In genomic region chr3:170740726-170741591, GRCh38 we compare ENCODE assay signal across 9 cellular contexts.
A peak's percentile ranks its signal among the peaks of the same experiment; 100 is the strongest.
DNase-seq lines count a peak whose midpoint lies in the region; ATAC-seq and TF ChIP-seq lines count a peak whose summit lies in the region.
"Had no signal": no experiment of that assay in that cellular context is flagged by ENCODE, and none has a peak within 500 bp of the region (broad histone marks: within the 10 kb centered on the region; RNA-seq: fewer than 3 reads in every experiment).

No MANE protein-coding gene starts in this region.

- peak; percentile 81 for DNase-seq in AG20443 (ENCODE audit: low spot score)
- DNase-seq in NCI-H2227 treated with DMSO at 0.1 percent for 48 hours (lab: John Stamatoyannopoulos, UW): peak; percentile 3
- DNase-seq in coronary artery (ENCODE audit: low spot score): peak; percentile 82
- DNase-seq in myocyte (ENCODE audit: low read depth): peak; percentile 81
- no peak for DNase-seq in retina
- DNase-seq in SKM-1 treated with dmso at 0.1 percent for 144 hours (lab: John Stamatoyannopoulos, UW; ENCODE audit: unreplicated experiment): no peak
- DNase-seq in GM19240 (ENCODE audit: insufficient read length, low spot score): no peak
- DNase-seq: stimulated activated CD4-positive, alpha-beta T cell treated with anti-CD3 and anti-CD28 coated beads, Interleukin-4, amount 100 ng/mL, for 1 hour had no signal

- H3K27ac ChIP-seq in coronary artery: peak overlapping the region; percentile 82 to 90

- H3K4me3 ChIP-seq in coronary artery: peak overlapping the region; percentile 29

- TF ChIP-seq CTCF in coronary artery (IDR thresholded peaks at IDR 0.05): no peak

- ATAC-seq in HG02970 (IDR thresholded peaks at IDR 0.05; ENCODE audit: low FRiP score, unreplicated experiment): no peak

Comparison
In these comparisons a context has a peak if more than half of its experiments do, and no peak if none do; other contexts are left out.
1. DNase-seq: peak in AG20443 (single experiment), NCI-H2227 treated with DMSO at 0.1 percent for 48 hours (single experiment), coronary artery (single experiment) and myocyte (single experiment); none in retina (single experiment), SKM-1 treated with dmso at 0.1 percent for 144 hours (single experiment) and GM19240 (single experiment).